ENCODE assay signal across 10 cellular contexts in genomic region chr16:50315346-50315997, GRCh38. TPM values are rescaled to one million over a fixed set of nuclear protein-coding genes. Genes with fewer than 3 reads are reported as not detected.
DNase-seq lines count a peak whose midpoint lies in the region; ATAC-seq and TF ChIP-seq lines count a peak whose summit lies in the region.
"Had no signal": no experiment of that assay in that cellular context is flagged by ENCODE, and none has a peak within 500 bp of the region (broad histone marks: within the 10 kb centered on the region; RNA-seq: fewer than 3 reads in every experiment).

No MANE protein-coding gene starts in this region.

- CTCF ChIA-PET in MCF 10A (lab: Yijun Ruan, JAX) (interaction anchor here (0.6 to 2.0 kb wide), 5 partner anchors 11 to 350 kb away, joined by 3 to 10 read pairs (median 4); no protein-coding TSS in a partner anchor), mammary epithelial cell (lab: Charles Lee; ENCODE audit: low non-redundant PET) (interaction anchor here (0.6 kb wide), 1 partner anchor 260 kb away, joined by 5 read pairs; no protein-coding TSS in a partner anchor)

- BruUV-seq in MCF 10A (replicated peaks; lab: Mats Ljungman, UMichigan), result no TSS peak
- BruUV-seq in mammary epithelial cell (replicated peaks; lab: Mats Ljungman, UMichigan), result no TSS peak

- peaks cover 46% of the 10 kb centered on the region for H3K36me3 Mint-ChIP-seq in MCF 10A (ENCODE audit: insufficient read depth, unreplicated experiment)
- H3K36me3 Mint-ChIP-seq in activated naive CD8-positive, alpha-beta T cell treated with anti-CD3 and anti-CD28 coated beads, Interleukin-2, amount 10 ng/mL, durations not matched to agents 7 days and 5 days, result peaks cover 19% of the 10 kb centered on the region

- POLR2A ChIA-PET in MCF 10A (lab: Yijun Ruan, JAX), result interaction anchor here (1.5 kb wide), 1 partner anchor 73 kb away, joined by 3 read pairs; no protein-coding TSS in a partner anchor
- POLR2A ChIA-PET in activated naive CD8-positive, alpha-beta T cell treated with anti-CD3 and anti-CD28 coated beads, Interleukin-2, amount 10 ng/mL, durations not matched to agents 7 days and 5 days (lab: Charles Lee), result interaction anchor here (0.9 to 2.4 kb wide), 2 partner anchors 12 to 33 kb away, joined by 3 to 9 read pairs; no protein-coding TSS in a partner anchor

- H3K27ac ChIP-seq in mammary epithelial cell (ENCODE audit: insufficient read depth, low read depth, low read length), result no peak overlapping the region
- no peak overlapping the region for H3K27ac ChIP-seq in lung (ENCODE audit: low read depth in 1 of 2, low read length in 1 of 2)
- peak overlapping the region in 3 of 4 donors; percentile 19 to 45 (median 32) for H3K27ac ChIP-seq in transverse colon
- H3K27ac ChIP-seq in testis, result no peak overlapping the region

- no peak overlapping the region for H2AFZ ChIP-seq in mammary epithelial cell (ENCODE audit: low read depth, low read length)

- ATAC-seq in activated naive CD8-positive, alpha-beta T cell treated with anti-CD3 and anti-CD28 coated beads, Interleukin-2, amount 10 ng/mL, durations not matched to agents 7 days and 5 days (ENCODE audit: low read depth), result no peak
- ATAC-seq in lung (ENCODE audit: insufficient read depth, low FRiP score) (no peak), GM18867 (IDR thresholded peaks at IDR 0.05; ENCODE audit: unreplicated experiment) (no peak)

- H3K27me3 Mint-ChIP-seq in MCF 10A (ENCODE audit: insufficient read depth, unreplicated experiment), result no peaks in the 10 kb centered on the region
- no peaks in the 10 kb centered on the region for H3K27me3 Mint-ChIP-seq in activated naive CD8-positive, alpha-beta T cell treated with anti-CD3 and anti-CD28 coated beads, Interleukin-2, amount 10 ng/mL, durations not matched to agents 7 days and 5 days

- TF ChIP-seq POLR2A in transverse colon (IDR thresholded peaks at IDR 0.05) (no peak), testis (IDR thresholded peaks at IDR 0.05) (no peak)

- no peak overlapping the region for H3K4me3 Mint-ChIP-seq in MCF 10A (ENCODE audit: unreplicated experiment)
- H3K4me3 Mint-ChIP-seq in activated naive CD8-positive, alpha-beta T cell treated with anti-CD3 and anti-CD28 coated beads, Interleukin-2, amount 10 ng/mL, durations not matched to agents 7 days and 5 days, result no peak overlapping the region

- intact Hi-C loops in MCF 10A (cut with micrococcal nuclease), result no loop called here
- intact Hi-C loops in mammary epithelial cell (cut with micrococcal nuclease), result no loop called here
- intact Hi-C loops in transverse colon (cut with DNase I; ENCODE audit: low total_unique reads), result no loop called here
- intact Hi-C loops in testis (cut with DNase I; ENCODE audit: low total_unique reads), result no loop called here

- no peaks in the 10 kb centered on the region for H3K4me1 ChIP-seq in mammary epithelial cell (ENCODE audit: insufficient read depth, low read length)
- no peaks in the 10 kb centered on the region for H3K4me1 ChIP-seq in lung (ENCODE audit: control insufficient read depth in 2 of 2, insufficient read depth in 2 of 2, low read length in 2 of 2)
- H3K4me1 ChIP-seq in transverse colon, result no peaks in the 10 kb centered on the region
- peaks cover 21% of the 10 kb centered on the region for H3K4me1 ChIP-seq in testis

- no peaks in the 10 kb centered on the region for H3K4me1 Mint-ChIP-seq in MCF 10A (ENCODE audit: insufficient read depth, unreplicated experiment)
- H3K4me1 Mint-ChIP-seq in activated naive CD8-positive, alpha-beta T cell treated with anti-CD3 and anti-CD28 coated beads, Interleukin-2, amount 10 ng/mL, durations not matched to agents 7 days and 5 days, result peaks cover 21% of the 10 kb centered on the region

- DNase-seq in MCF 10A (ENCODE audit: unreplicated experiment), result no peak
- DNase-seq in mammary epithelial cell, result no peak
- peak; percentile 23 for DNase-seq in activated naive CD8-positive, alpha-beta T cell treated with anti-CD3 and anti-CD28 coated beads, Interleukin-2, amount 10 ng/mL, durations not matched to agents 7 days and 5 days
- peak; percentile 25 for DNase-seq in lung (ENCODE audit: low spot score)
- DNase-seq in transverse colon, result peak; percentile 5
- DNase-seq in testis, result no peak
- DNase-seq in DMS79 (lab: John Stamatoyannopoulos, UW), result no peak
- DNase-seq: MM.1S, NCI-H774 had no signal

- no peak for TF ChIP-seq EP300 in transverse colon (IDR thresholded peaks at IDR 0.05; ENCODE audit: low read depth)

- H3K4me3 ChIP-seq in mammary epithelial cell (replicated peaks in 1 of 3; ENCODE audit: insufficient read depth in 1 of 3, low read depth in 2 of 3, low read length in 3 of 3), result no peak overlapping the region
- no peak overlapping the region for H3K4me3 ChIP-seq in lung
- no peak overlapping the region for H3K4me3 ChIP-seq in transverse colon
- H3K4me3 ChIP-seq in testis, result no peak overlapping the region

- H3K9ac ChIP-seq in mammary epithelial cell (ENCODE audit: insufficient read depth, low read length), result no peak overlapping the region

- WGBS in mammary epithelial cell (ENCODE audit: low coverage, missing lambda C conversion rate), result 98% methylated on average over 11 of the region's 15 CpGs
- WGBS in lung, 2 donors, result 90 to 96% methylated on average over 15 of the region's 15 CpGs
- 85 to 90% methylated on average over 2 to 15 of the region's 15 CpGs for WGBS in transverse colon (ENCODE audit: low coverage in 1 of 2), 2 donors
- 82 to 88% methylated on average over 15 of the region's 15 CpGs for WGBS in testis, 2 donors

- H3K9me3 ChIP-seq in mammary epithelial cell (replicated peaks; ENCODE audit: insufficient read depth, low read length) (no peaks in the 10 kb centered on the region), lung (ENCODE audit: control insufficient read depth in 2 of 2, insufficient read depth in 1 of 2, low read length in 1 of 2) (no peaks in the 10 kb centered on the region), transverse colon (no peaks in the 10 kb centered on the region), testis (no peaks in the 10 kb centered on the region)

- H3K36me3 ChIP-seq in mammary epithelial cell (ENCODE audit: insufficient read depth, low read length) (peaks cover 9% of the 10 kb centered on the region), lung (ENCODE audit: control insufficient read depth in 2 of 2, insufficient read depth in 2 of 2, low read length in 2 of 2) (peaks cover 26 to 62% of the 10 kb centered on the region in 2 donors), transverse colon (peaks cover 0 to 36% (median 13%) of the 10 kb centered on the region in 4 donors), testis (ENCODE audit: low read depth, missing control alignments) (no peaks in the 10 kb centered on the region)

- H3K27ac Mint-ChIP-seq in MCF 10A (ENCODE audit: low read depth, unreplicated experiment), result peak overlapping the region; percentile 31
- peak overlapping the region; percentile 54 for H3K27ac Mint-ChIP-seq in activated naive CD8-positive, alpha-beta T cell treated with anti-CD3 and anti-CD28 coated beads, Interleukin-2, amount 10 ng/mL, durations not matched to agents 7 days and 5 days

- H3K79me2 ChIP-seq in mammary epithelial cell (ENCODE audit: insufficient read depth, low read length), result no peaks in the 10 kb centered on the region

- no peaks in the 10 kb centered on the region for H4K20me1 ChIP-seq in mammary epithelial cell (ENCODE audit: insufficient read depth, low read length)

- dilution Hi-C loops in mammary epithelial cell (cut with HindIII; ENCODE audit: low sequenced_read_pairs), result no loop called here

- TF ChIP-seq CTCF in MCF 10A (IDR thresholded peaks at IDR 0.05; ENCODE audit: unreplicated experiment) (no peak), mammary epithelial cell (conservative IDR thresholded peaks at IDR 0.05 in 1 of 2, IDR thresholded peaks at IDR 0.05 in 1 of 2; ENCODE audit: extremely low read depth in 1 of 2, insufficient read depth in 1 of 2, low read depth in 1 of 2, low read length in 2 of 2) (no peak), lung (IDR thresholded peaks at IDR 0.05; ENCODE audit: control extremely low read depth, extremely low read depth) (no peak), transverse colon (IDR thresholded peaks at IDR 0.05) (no peak), testis (IDR thresholded peaks at IDR 0.05) (no peak)

- no peaks in the 10 kb centered on the region for H3K9me3 Mint-ChIP-seq in MCF 10A (ENCODE audit: unreplicated experiment)
- no peaks in the 10 kb centered on the region for H3K9me3 Mint-ChIP-seq in activated naive CD8-positive, alpha-beta T cell treated with anti-CD3 and anti-CD28 coated beads, Interleukin-2, amount 10 ng/mL, durations not matched to agents 7 days and 5 days

- H3K27me3 ChIP-seq in mammary epithelial cell (ENCODE audit: insufficient read depth, low read length) (no peaks in the 10 kb centered on the region), lung (ENCODE audit: control insufficient read depth, insufficient read depth) (no peaks in the 10 kb centered on the region), transverse colon (no peaks in the 10 kb centered on the region), testis (no peaks in the 10 kb centered on the region)

- no peak overlapping the region for H3K4me2 ChIP-seq in mammary epithelial cell (ENCODE audit: insufficient read depth, low read depth, low read length)

- in situ Hi-C loops in mammary epithelial cell (cut with MboI; ENCODE audit: low sequenced_read_pairs in 2 of 2), result no loop called here
- in situ Hi-C loops in transverse colon (cut with MboI; ENCODE audit: low pct_ligation_motif_present in 1 of 4, low pct_unique_long_range_greater_than_20kb in 1 of 4, low sequenced_read_pairs in 3 of 4), result no loop called here

RNA-seq across cellular contexts. Expression of gene ADCY7, which starts 49.1 kb away (rescaled TPM):
- total RNA-seq in MCF 10A (2022) (32.9 and 61.5 TPM in 2 replicates), mammary epithelial cell (10 to 100 TPM in 1 of 2 donors, 1 to 10 TPM in 1; 8.2 to 16.3 TPM), lung (100 to 1,000 TPM in 1 of 2 donors, 10 to 100 TPM in 1; 34.4 to 105 TPM), transverse colon (10 to 100 TPM in 3 of 4 donors, 1 to 10 TPM in 1; 4.6 to 44.9 (median 14.1) TPM), testis (1 to 10 TPM; 5.9 to 9.4 TPM)
- polyA plus RNA-seq in mammary epithelial cell (1.9 TPM), lung (10 to 100 TPM; 20.9 to 42.6 TPM), testis (ENCODE audit: insufficient read depth, low read depth, low replicate concordance) (5.9 TPM)
- 0.57 TPM for polyA minus RNA-seq in mammary epithelial cell
- total RNA-seq in activated naive CD8-positive, alpha-beta T cell treated with anti-CD3 and anti-CD28 coated beads, Interleukin-2, amount 10 ng/mL, durations not matched to agents 7 days and 5 days, result 100 to 1,000 TPM; 172 to 177 TPM

RNA-seq across cellular contexts. Expression of gene BRD7, which starts 53.3 kb away (rescaled TPM):
- 75.9 and 76.4 TPM in 2 replicates for total RNA-seq in MCF 10A (2022)
- total RNA-seq in mammary epithelial cell, result 10 to 100 TPM; 22.3 to 69.7 TPM
- 31.9 TPM for polyA plus RNA-seq in mammary epithelial cell
- polyA minus RNA-seq in mammary epithelial cell, result 34.9 TPM
- 10 to 100 TPM; 81.4 to 84.3 TPM for total RNA-seq in activated naive CD8-positive, alpha-beta T cell treated with anti-CD3 and anti-CD28 coated beads, Interleukin-2, amount 10 ng/mL, durations not matched to agents 7 days and 5 days
- total RNA-seq in lung, result 10 to 100 TPM; 52.8 to 54.1 TPM
- 10 to 100 TPM; 33.9 to 54.6 TPM for polyA plus RNA-seq in lung
- total RNA-seq in transverse colon, result 10 to 100 TPM; 29.9 to 58.0 (median 38.5) TPM
- total RNA-seq in testis, result 10 to 100 TPM; 79.2 to 96.0 TPM
- 110 TPM for polyA plus RNA-seq in testis (ENCODE audit: insufficient read depth, low read depth, low replicate concordance)

Comparison
In these comparisons a context has a peak if more than half of its experiments do, and no peak if none do; other contexts are left out.
1. DNase-seq: peak in activated naive CD8-positive, alpha-beta T cell treated with anti-CD3 and anti-CD28 coated beads, Interleukin-2, amount 10 ng/mL, durations not matched to agents 7 days and 5 days (single experiment), lung (single experiment) and transverse colon (single experiment); none in MCF 10A (single experiment), mammary epithelial cell (single experiment), testis (single experiment) and DMS79 (single experiment).
2. H3K27ac ChIP-seq: peak in transverse colon (3 of 4); none in mammary epithelial cell (single experiment), lung (0 of 2) and testis (0 of 2).